In genomic region chr15:94232107-94232506, GRCh38 we compare ENCODE assay signal across 8 cellular contexts. TPM values are rescaled to one million over a fixed set of nuclear protein-coding genes. Genes with fewer than 3 reads are reported as not detected.
A peak's percentile ranks its signal among the peaks of the same experiment; 100 is the strongest.
DNase-seq lines count a peak whose midpoint lies in the region; FAIRE-seq and TF ChIP-seq lines count a peak whose summit lies in the region.

No MANE protein-coding gene starts in this region.

- TF ChIP-seq POLR2A in GM10847 (IDR thresholded peaks at IDR 0.05; ENCODE audit: extremely low read depth, insufficient read length) (peak; percentile 14), H1 (IDR thresholded peaks at IDR 0.05; ENCODE audit: control extremely low read depth in 1 of 2, low read depth in 2 of 2, low read length in 2 of 2) (no peak), ovary (IDR thresholded peaks at IDR 0.05) (no peak)

- no peak overlapping the region for H3K18ac ChIP-seq in H1 (ENCODE audit: extremely low read depth, low read length)

- H3K14ac ChIP-seq in H1 (ENCODE audit: insufficient read length) = no peak overlapping the region

- H3K27me3 ChIP-seq in MM.1S (replicated peaks; ENCODE audit: insufficient read depth, low read length) = no peaks in the 10 kb centered on the region
- peaks cover 0 to 11% (median 5%) of the 10 kb centered on the region in 4 experiments; a peak in 6 of 7 replicates for H3K27me3 ChIP-seq in H1 (replicated peaks in 1 of 4; ENCODE audit: control insufficient read depth in 3 of 4, extremely low read depth in 1 of 4, insufficient read depth in 3 of 4, low read length in 3 of 4)
- no peaks in the 10 kb centered on the region for H3K27me3 ChIP-seq in ovary

- no peak overlapping the region for H4K5ac ChIP-seq in H1 (ENCODE audit: insufficient read length, low read depth, low read length)

- CTCF ChIA-PET in H1 (lab: Charles Lee; ENCODE audit: partially characterized antibody) = interaction anchor here (0.9 to 4.7 kb wide), 3 partner anchors 68 to 102 kb away, joined by 4 to 20 read pairs (median 6); no protein-coding TSS in a partner anchor

- POLR2A ChIA-PET in H1 (lab: Charles Lee; ENCODE audit: partially characterized antibody) = no interaction called here

- no peak overlapping the region for H4K8ac ChIP-seq in H1 (ENCODE audit: extremely low read depth, insufficient read depth, low read length)

- TF ChIP-seq EP300 in H1 (IDR thresholded peaks at IDR 0.05; ENCODE audit: borderline replicate concordance in 1 of 2, low read depth in 2 of 2, low read length in 2 of 2) = no peak
- TF ChIP-seq EP300 in ovary (IDR thresholded peaks at IDR 0.05) = no peak

- H3K4me1 ChIP-seq in MM.1S (ENCODE audit: low read length) (peaks cover 25% of the 10 kb centered on the region), H1 (replicated peaks in 1 of 4; ENCODE audit: control insufficient read depth in 3 of 4, insufficient read depth in 4 of 4, low read length in 3 of 4) (peaks cover 0 to 5% (median 0%) of the 10 kb centered on the region in 4 experiments; a peak in 3 of 7 replicates), ovary (ENCODE audit: insufficient read depth) (no peaks in the 10 kb centered on the region)

- no peak overlapping the region for H2BK12ac ChIP-seq in H1 (ENCODE audit: low read depth, low read length)

- 14% methylated on average over 9 of the region's 9 CpGs; no CpG with 5 or more reads in 1 of the 2 experiments for WGBS in H1 (ENCODE audit: extremely low coverage in 1 of 2, insufficient coverage in 1 of 2, insufficient read length in 1 of 2, insufficient replicate concordance in 2 of 2, low coverage in 1 of 2, low lambda C conversion rate in 2 of 2, missing lambda C conversion rate in 1 of 2), 2 experiments
- WGBS in ovary, 3 donors = 49 to 60% (median 58%) methylated on average over 9 of the region's 9 CpGs

- H3K9ac ChIP-seq in MM.1S (ENCODE audit: low read length) = peak overlapping the region; percentile 71; the same call in 1 of the 2 replicates
- peak overlapping the region in 1 of 4 experiments; percentile 29; a peak in 2 of 7 replicates for H3K9ac ChIP-seq in H1 (replicated peaks in 1 of 4; ENCODE audit: extremely low read depth in 1 of 4, low read depth in 3 of 4, low read length in 3 of 4)

- intact Hi-C loops in ovary (cut with DNase I) = loop anchor here in 1 of 4 donors (2.0 kb wide), 1 partner anchor 53 kb away; no protein-coding TSS in a partner anchor
- intact Hi-C loops in posterior cingulate gyrus (cut with DNase I) = no loop called here

- no peak overlapping the region for H2BK120ac ChIP-seq in H1 (replicated peaks; ENCODE audit: low read depth, low read length)

- peaks cover 16% of the 10 kb centered on the region for H3F3A ChIP-seq in MM.1S (ENCODE audit: insufficient read depth, low read length)

- H4K91ac ChIP-seq in H1 (replicated peaks; ENCODE audit: insufficient read length, low read length) = no peak overlapping the region

- H2BK5ac ChIP-seq in H1 (ENCODE audit: low read depth, low read length) = no peak overlapping the region

- H2BK15ac ChIP-seq in H1 (ENCODE audit: low read length) = no peak overlapping the region

- H3K36me3 ChIP-seq in MM.1S (replicated peaks; ENCODE audit: insufficient read depth, low read length) (no peaks in the 10 kb centered on the region), H1 (ENCODE audit: control insufficient read depth in 2 of 4, insufficient read depth in 4 of 4, low read length in 3 of 4) (no peaks in the 10 kb centered on the region), ovary (no peaks in the 10 kb centered on the region)

- TF ChIP-seq RAD21 in H1 (IDR thresholded peaks at IDR 0.05 in 1 of 2, conservative IDR thresholded peaks at IDR 0.05 in 1 of 2; ENCODE audit: low read depth in 2 of 2, low read length in 2 of 2) = no peak

- no peaks in the 10 kb centered on the region for H4K20me1 ChIP-seq in MM.1S (ENCODE audit: insufficient read depth, low read length)
- no peaks in the 10 kb centered on the region for H4K20me1 ChIP-seq in H1 (replicated peaks in 1 of 2; ENCODE audit: control insufficient read depth in 1 of 2, insufficient read depth in 2 of 2, low read length in 2 of 2)

- H3K4me2 ChIP-seq in MM.1S (ENCODE audit: low read depth, low read length) (peak overlapping the region; percentile 58), H1 (ENCODE audit: insufficient read depth in 1 of 2, low read depth in 2 of 2, low read length in 2 of 2) (peak overlapping the region; percentile 96 to 98)

- H2AFZ ChIP-seq in MM.1S (ENCODE audit: low read length) (peak overlapping the region; percentile 87), H1 (ENCODE audit: low read length) (peak overlapping the region; percentile 42; the same call in 1 of the 2 replicates)

- FAIRE-seq in H1 (lab: Jason Lieb, UNC) = no peak

- no peak overlapping the region for H3K27ac ChIP-seq in MM.1S (ENCODE audit: low read length)
- H3K27ac ChIP-seq in H1 (ENCODE audit: low read depth, low read length) = no peak overlapping the region
- H3K27ac ChIP-seq in ovary = no peak overlapping the region
- H3K27ac ChIP-seq in substantia nigra (ENCODE audit: low read depth, low read length, poor library complexity, severe bottlenecking) = no peak overlapping the region

- H3K79me2 ChIP-seq in MM.1S (ENCODE audit: low read length) = peaks cover 36% of the 10 kb centered on the region
- no peaks in the 10 kb centered on the region for H3K79me2 ChIP-seq in H1 (ENCODE audit: control insufficient read depth in 1 of 2, insufficient read depth in 2 of 2, low read length in 2 of 2)

- peaks cover 15% of the 10 kb centered on the region for H3K23me2 ChIP-seq in H1 (ENCODE audit: low read depth, low read length)

- H2BK20ac ChIP-seq in H1 (ENCODE audit: low read length) = no peak overlapping the region

- H3K9me2 ChIP-seq in MM.1S (replicated peaks; ENCODE audit: insufficient read depth, low read length) = no peaks in the 10 kb centered on the region

- H3K79me1 ChIP-seq in H1 (ENCODE audit: low read depth, low read length) = no peaks in the 10 kb centered on the region

- H3K23ac ChIP-seq in H1 (ENCODE audit: insufficient read length) = no peak overlapping the region

- DNase-seq in MM.1S (no peak), H1 (ENCODE audit: low read depth in 1 of 2, low spot score in 2 of 2) (no peak), ovary (no peak), posterior cingulate gyrus (no peak), substantia nigra (lab: John Stamatoyannopoulos, UW) (no peak), glomerular visceral epithelial cell (ENCODE audit: extremely low spot score) (no peak), GF-D8 (lab: John Stamatoyannopoulos, UW) (no peak)

- TF ChIP-seq CTCF in MM.1S (IDR thresholded peaks at IDR 0.05; ENCODE audit: low read length) (no peak), H1 (IDR thresholded peaks at IDR 0.05; ENCODE audit: control extremely low read depth in 1 of 3, insufficient read depth in 1 of 3, low read depth in 1 of 3, low read length in 3 of 3) (no peak), ovary (IDR thresholded peaks at IDR 0.05) (no peak)

- H2AK5ac ChIP-seq in H1 (ENCODE audit: low read depth, low read length) = no peak overlapping the region

- H3K4me3 ChIP-seq in MM.1S (ENCODE audit: low read length) (peak overlapping the region; percentile 80), H1 (ENCODE audit: extremely low read depth in 1 of 4, insufficient read depth in 2 of 4, low read depth in 3 of 4, low read length in 4 of 4) (peak overlapping the region; percentile 45 to 81 (median 66)), ovary (peak overlapping the region; percentile 55)

- H3K4ac ChIP-seq in H1 (replicated peaks; ENCODE audit: insufficient read length, low read depth, low read length) = no peak overlapping the region

- no peak overlapping the region for H3K56ac ChIP-seq in H1 (replicated peaks; ENCODE audit: insufficient read length, low read depth, low read length)

- H3K9me3 ChIP-seq in MM.1S (replicated peaks; ENCODE audit: insufficient read depth, low read length) = no peaks in the 10 kb centered on the region
- no peaks in the 10 kb centered on the region for H3K9me3 ChIP-seq in H1 (ENCODE audit: insufficient read depth in 2 of 2, low read depth in 1 of 2, low read length in 1 of 2)
- H3K9me3 ChIP-seq in ovary = no peaks in the 10 kb centered on the region

TF ChIP-seq in H1, 55 proteins besides CTCF, POLR2A, EP300 and RAD21:
- TF ChIP-seq POU5F1 (IDR thresholded peaks at IDR 0.05; ENCODE audit: low read depth, low read length) = no peak
- TF ChIP-seq YY1 (IDR thresholded peaks at IDR 0.05; ENCODE audit: low read depth, low read length) = no peak
- TF ChIP-seq BACH1 (IDR thresholded peaks at IDR 0.05; ENCODE audit: low read length) = no peak
- no peak for TF ChIP-seq SP2 (IDR thresholded peaks at IDR 0.05; ENCODE audit: low read length)
- no peak for TF ChIP-seq MAFK (IDR thresholded peaks at IDR 0.05; ENCODE audit: low read depth, low read length)
- no peak for TF ChIP-seq SRF (IDR thresholded peaks at IDR 0.05; ENCODE audit: low read depth, low read length)
- no peak for TF ChIP-seq SUZ12 (IDR thresholded peaks at IDR 0.05; ENCODE audit: low read length)
- TF ChIP-seq SP4 (IDR thresholded peaks at IDR 0.05; ENCODE audit: low read length) = no peak
- no peak for TF ChIP-seq ZNF274 (IDR thresholded peaks at IDR 0.05; ENCODE audit: borderline replicate concordance, extremely low read depth, low read length)
- no peak for TF ChIP-seq BRCA1 (IDR thresholded peaks at IDR 0.05; ENCODE audit: low read depth, low read length)
- TF ChIP-seq TCF12 (IDR thresholded peaks at IDR 0.05; ENCODE audit: low read depth, low read length) = no peak
- no peak for TF ChIP-seq RXRA (IDR thresholded peaks at IDR 0.05; ENCODE audit: insufficient read depth, low read depth, low read length)
- TF ChIP-seq JUND (IDR thresholded peaks at IDR 0.05; ENCODE audit: low read length) = no peak
- no peak for TF ChIP-seq NANOG (IDR thresholded peaks at IDR 0.05; ENCODE audit: insufficient read depth, low read depth, low read length, poor library complexity, severe bottlenecking)
- no peak for TF ChIP-seq EZH2 (IDR thresholded peaks at IDR 0.05; ENCODE audit: low read depth, low read length, severe bottlenecking)
- TF ChIP-seq PHF8 (conservative IDR thresholded peaks at IDR 0.05; ENCODE audit: low read depth, low read length) = no peak
- no peak for TF ChIP-seq SP1 (IDR thresholded peaks at IDR 0.05; ENCODE audit: low read depth, low read length)
TF ChIP-seq in H1: peak in this region for 0.

RNA-seq across cellular contexts. Expression of gene MCTP2, which starts 0.7 kb away (rescaled TPM):
- 3.2 and 3.4 TPM in 2 replicates for total RNA-seq in H1 (2021; fragmentation: NEBNext Ultra II Directional; extraction: Animal tissue kit (Norgen Biotek cat#: 25700))
- polyA plus RNA-seq in H1 (2011; rRNA removed) (2.9 and 4.5 TPM in 2 replicates), ovary (1 to 10 TPM in 1 of 2 donors, under 1 TPM in 1; 0.86 to 2.0 TPM)
- polyA plus RNA-seq in H1 (2011; cell fraction: cytosol; rRNA removed) = 3.7 TPM
- 8.4 TPM for polyA plus RNA-seq in H1 (2011; cell fraction: nucleus; rRNA removed)
- 1.7 to 3.0 TPM (median 2.4 TPM) in 4 replicates for polyA plus RNA-seq in H1 (2012, experiment 1 of 2)
- 0.20 TPM for polyA plus RNA-seq in H1 (2012, experiment 2 of 2)
- 2.3 TPM for polyA plus RNA-seq in H1 (2013, experiment 1 of 2)
- 2.4 TPM for polyA plus RNA-seq in H1 (2013, experiment 2 of 2)
- 12.6 and 16.0 TPM in 2 replicates for polyA minus RNA-seq in H1 (2011; rRNA and poly(A)+ RNA removed)
- polyA minus RNA-seq in H1 (2011; cell fraction: cytosol; rRNA and poly(A)+ RNA removed) = 3.4 TPM
- polyA minus RNA-seq in H1 (2011; cell fraction: nucleus; rRNA and poly(A)+ RNA removed) = 13.5 TPM
- 10 to 100 TPM in 1 of 7 donors, 1 to 10 TPM in 5, under 1 TPM in 1; 0.71 to 44.5 (median 6.0) TPM for total RNA-seq in ovary
